ENCODE assay signal across 1 cellular context in the genomic region with DNA sequence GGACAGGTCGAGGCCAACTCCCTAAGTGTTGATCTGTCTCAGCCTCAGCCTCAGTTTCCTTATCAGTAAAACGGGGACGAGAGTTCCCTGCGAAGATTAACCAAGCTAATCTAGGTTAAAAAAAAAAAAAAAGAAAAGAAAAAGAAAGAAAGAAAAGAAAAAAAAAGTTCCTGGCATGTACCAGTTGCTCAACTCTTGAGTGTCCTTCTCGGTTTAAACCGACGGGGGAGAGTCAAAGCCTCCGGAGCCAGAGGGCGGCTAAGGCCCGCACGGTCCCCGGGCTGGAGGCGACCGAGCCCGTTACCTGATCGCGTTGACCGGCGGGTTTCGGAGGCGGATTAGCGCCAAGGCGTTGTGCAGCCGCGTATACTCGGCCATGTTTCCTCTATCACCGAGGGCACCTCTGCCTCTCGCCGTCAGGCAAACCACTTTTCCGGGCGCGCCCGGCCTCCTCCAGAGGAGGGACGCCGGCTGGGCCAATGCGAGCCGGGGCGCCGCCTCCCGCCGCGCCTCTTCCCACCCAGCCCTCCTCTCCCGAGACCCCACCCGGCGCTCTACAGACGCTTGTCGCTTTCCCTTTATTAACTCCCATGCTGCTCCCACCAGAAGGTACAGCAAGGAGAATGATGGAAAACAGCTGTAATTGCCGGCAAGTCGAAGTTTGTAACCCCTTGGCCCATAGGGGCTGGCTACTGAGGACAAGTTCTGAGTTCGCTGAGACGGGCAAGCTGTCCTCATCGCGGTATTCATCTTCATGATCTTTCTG.
TF ChIP-seq lines count a peak whose summit lies in the region.

A gene (minus strand): TSS at position 405 of the 766 bp plus-strand sequence. CDS start 27 bp downstream, at position 378.

TF ChIP-seq in HepG2, 621 proteins besides CTCF, POLR2A, EP300 and RAD21 (continued from another document and continues in another):
- TF ChIP-seq CBX2 (IDR thresholded peaks at IDR 0.05; ENCODE audit: low read depth, low read length) (no peak), CBX2 (CRISPR knock-in tag; IDR thresholded peaks at IDR 0.05; ENCODE audit: low read depth) (no peak), MXD4 (CRISPR knock-in tag; IDR thresholded peaks at IDR 0.05) (peak; percentile 67; the same call in 1 of the 2 replicates), ELF4 (CRISPR knock-in tag; IDR thresholded peaks at IDR 0.05; ENCODE audit: borderline replicate concordance) (no peak), HIVEP1 (CRISPR knock-in tag; IDR thresholded peaks at IDR 0.05) (no peak), ZNF382 (CRISPR knock-in tag; IDR thresholded peaks at IDR 0.05; ENCODE audit: borderline replicate concordance) (no peak), NR2F6 (IDR thresholded peaks at IDR 0.05) (no peak), NR2F6 (CRISPR knock-in tag; IDR thresholded peaks at IDR 0.05) (no peak), ZNF441 (CRISPR knock-in tag; IDR thresholded peaks at IDR 0.05; ENCODE audit: borderline replicate concordance) (peak; percentile 60), HOXA9 (CRISPR knock-in tag; IDR thresholded peaks at IDR 0.05; ENCODE audit: borderline replicate concordance) (no peak), DPF2 (CRISPR knock-in tag; IDR thresholded peaks at IDR 0.05; ENCODE audit: borderline replicate concordance, low read depth) (0 out of 2 replicates have a peak, but pooled peaks have one; percentile 2), MEIS1 (CRISPR knock-in tag; IDR thresholded peaks at IDR 0.05; ENCODE audit: borderline replicate concordance) (peak; percentile 62; the same call in 1 of the 2 replicates), MAF1 (CRISPR knock-in tag; IDR thresholded peaks at IDR 0.05; ENCODE audit: borderline replicate concordance) (0 out of 2 replicates have a peak, but pooled peaks have one; percentile 28), ZFY (CRISPR knock-in tag; IDR thresholded peaks at IDR 0.05) (peak; percentile 72; the same call in 1 of the 2 replicates), MTF2 (CRISPR knock-in tag; IDR thresholded peaks at IDR 0.05; ENCODE audit: borderline replicate concordance) (peak; percentile 49; the same call in 1 of the 2 replicates), ZSCAN21 (CRISPR knock-in tag; IDR thresholded peaks at IDR 0.05; ENCODE audit: borderline replicate concordance) (no peak), NR1H2 (CRISPR knock-in tag; IDR thresholded peaks at IDR 0.05; ENCODE audit: borderline replicate concordance, low read depth) (peak; percentile 70; the same call in 1 of the 2 replicates), PITX1 (CRISPR knock-in tag; IDR thresholded peaks at IDR 0.05) (peak; percentile 60; the same call in 1 of the 2 replicates), ZNF550 (CRISPR knock-in tag; IDR thresholded peaks at IDR 0.05; ENCODE audit: borderline replicate concordance) (no peak), NCOR1 (IDR thresholded peaks at IDR 0.05; ENCODE audit: borderline replicate concordance, low read length) (no peak), RFX3 (CRISPR knock-in tag; IDR thresholded peaks at IDR 0.05) (no peak), ZNF30 (CRISPR knock-in tag; IDR thresholded peaks at IDR 0.05) (no peak), HOXA3 (CRISPR knock-in tag; IDR thresholded peaks at IDR 0.05) (0 out of 2 replicates have a peak, but pooled peaks have one; percentile 48), ZNF292 (CRISPR knock-in tag; IDR thresholded peaks at IDR 0.05; ENCODE audit: borderline replicate concordance, low read depth) (no peak), MXI1 (IDR thresholded peaks at IDR 0.05; ENCODE audit: borderline replicate concordance, low read depth, low read length) (peak; percentile 69; the same call in 1 of the 3 replicates), MTA1 (CRISPR knock-in tag; IDR thresholded peaks at IDR 0.05; ENCODE audit: borderline replicate concordance) (peak; percentile 66; the same call in 1 of the 2 replicates), BHLHE40 (IDR thresholded peaks at IDR 0.05; ENCODE audit: low read length) (no peak), ZFX (CRISPR knock-in tag; IDR thresholded peaks at IDR 0.05; ENCODE audit: low read depth) (peak; percentile 82), KDM5B (CRISPR knock-in tag; IDR thresholded peaks at IDR 0.05; ENCODE audit: borderline replicate concordance) (peak; percentile 82; the same call in 1 of the 2 replicates), HMGA1 (CRISPR knock-in tag; conservative IDR thresholded peaks at IDR 0.05) (no peak), IKZF1 (IDR thresholded peaks at IDR 0.05) (no peak), MIER3 (CRISPR knock-in tag; IDR thresholded peaks at IDR 0.05; ENCODE audit: borderline replicate concordance) (no peak), ZNF205 (CRISPR knock-in tag; IDR thresholded peaks at IDR 0.05) (peak; percentile 74; the same call in 1 of the 2 replicates), ZNF564 (CRISPR knock-in tag; IDR thresholded peaks at IDR 0.05) (no peak), SRSF4 (IDR thresholded peaks at IDR 0.05; ENCODE audit: low read depth, low read length, poor library complexity, severe bottlenecking) (no peak), SRF (IDR thresholded peaks at IDR 0.05; ENCODE audit: low read depth, low read length) (no peak), KLF12 (CRISPR knock-in tag; IDR thresholded peaks at IDR 0.05; ENCODE audit: borderline replicate concordance) (no peak), PHF8 (CRISPR knock-in tag; IDR thresholded peaks at IDR 0.05) (peak; percentile 87), ZNF562 (CRISPR knock-in tag; IDR thresholded peaks at IDR 0.05; ENCODE audit: borderline replicate concordance) (no peak)
- TF ChIP-seq, protein P1, sequence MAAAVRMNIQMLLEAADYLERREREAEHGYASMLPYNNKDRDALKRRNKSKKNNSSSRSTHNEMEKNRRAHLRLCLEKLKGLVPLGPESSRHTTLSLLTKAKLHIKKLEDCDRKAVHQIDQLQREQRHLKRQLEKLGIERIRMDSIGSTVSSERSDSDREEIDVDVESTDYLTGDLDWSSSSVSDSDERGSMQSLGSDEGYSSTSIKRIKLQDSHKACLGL (CRISPR knock-in tag; IDR thresholded peaks at IDR 0.05), result 0 out of 2 replicates have a peak, but pooled peaks have one; percentile 30
- TF ChIP-seq, protein P2, sequence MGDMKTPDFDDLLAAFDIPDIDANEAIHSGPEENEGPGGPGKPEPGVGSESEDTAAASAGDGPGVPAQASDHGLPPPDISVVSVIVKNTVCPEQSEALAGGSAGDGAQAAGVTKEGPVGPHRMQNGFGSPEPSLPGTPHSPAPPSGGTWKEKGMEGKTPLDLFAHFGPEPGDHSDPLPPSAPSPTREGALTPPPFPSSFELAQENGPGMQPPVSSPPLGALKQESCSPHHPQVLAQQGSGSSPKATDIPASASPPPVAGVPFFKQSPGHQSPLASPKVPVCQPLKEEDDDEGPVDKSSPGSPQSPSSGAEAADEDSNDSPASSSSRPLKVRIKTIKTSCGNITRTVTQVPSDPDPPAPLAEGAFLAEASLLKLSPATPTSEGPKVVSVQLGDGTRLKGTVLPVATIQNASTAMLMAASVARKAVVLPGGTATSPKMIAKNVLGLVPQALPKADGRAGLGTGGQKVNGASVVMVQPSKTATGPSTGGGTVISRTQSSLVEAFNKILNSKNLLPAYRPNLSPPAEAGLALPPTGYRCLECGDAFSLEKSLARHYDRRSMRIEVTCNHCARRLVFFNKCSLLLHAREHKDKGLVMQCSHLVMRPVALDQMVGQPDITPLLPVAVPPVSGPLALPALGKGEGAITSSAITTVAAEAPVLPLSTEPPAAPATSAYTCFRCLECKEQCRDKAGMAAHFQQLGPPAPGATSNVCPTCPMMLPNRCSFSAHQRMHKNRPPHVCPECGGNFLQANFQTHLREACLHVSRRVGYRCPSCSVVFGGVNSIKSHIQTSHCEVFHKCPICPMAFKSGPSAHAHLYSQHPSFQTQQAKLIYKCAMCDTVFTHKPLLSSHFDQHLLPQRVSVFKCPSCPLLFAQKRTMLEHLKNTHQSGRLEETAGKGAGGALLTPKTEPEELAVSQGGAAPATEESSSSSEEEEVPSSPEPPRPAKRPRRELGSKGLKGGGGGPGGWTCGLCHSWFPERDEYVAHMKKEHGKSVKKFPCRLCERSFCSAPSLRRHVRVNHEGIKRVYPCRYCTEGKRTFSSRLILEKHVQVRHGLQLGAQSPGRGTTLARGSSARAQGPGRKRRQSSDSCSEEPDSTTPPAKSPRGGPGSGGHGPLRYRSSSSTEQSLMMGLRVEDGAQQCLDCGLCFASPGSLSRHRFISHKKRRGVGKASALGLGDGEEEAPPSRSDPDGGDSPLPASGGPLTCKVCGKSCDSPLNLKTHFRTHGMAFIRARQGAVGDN (CRISPR knock-in tag; IDR thresholded peaks at IDR 0.05), result peak; percentile 88
- TF ChIP-seq, protein P3, sequence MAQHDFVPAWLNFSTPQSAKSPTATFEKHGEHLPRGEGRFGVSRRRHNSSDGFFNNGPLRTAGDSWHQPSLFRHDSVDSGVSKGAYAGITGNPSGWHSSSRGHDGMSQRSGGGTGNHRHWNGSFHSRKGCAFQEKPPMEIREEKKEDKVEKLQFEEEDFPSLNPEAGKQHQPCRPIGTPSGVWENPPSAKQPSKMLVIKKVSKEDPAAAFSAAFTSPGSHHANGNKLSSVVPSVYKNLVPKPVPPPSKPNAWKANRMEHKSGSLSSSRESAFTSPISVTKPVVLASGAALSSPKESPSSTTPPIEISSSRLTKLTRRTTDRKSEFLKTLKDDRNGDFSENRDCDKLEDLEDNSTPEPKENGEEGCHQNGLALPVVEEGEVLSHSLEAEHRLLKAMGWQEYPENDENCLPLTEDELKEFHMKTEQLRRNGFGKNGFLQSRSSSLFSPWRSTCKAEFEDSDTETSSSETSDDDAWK (CRISPR knock-in tag; IDR thresholded peaks at IDR 0.05), result no peak
- TF ChIP-seq, protein P4, sequence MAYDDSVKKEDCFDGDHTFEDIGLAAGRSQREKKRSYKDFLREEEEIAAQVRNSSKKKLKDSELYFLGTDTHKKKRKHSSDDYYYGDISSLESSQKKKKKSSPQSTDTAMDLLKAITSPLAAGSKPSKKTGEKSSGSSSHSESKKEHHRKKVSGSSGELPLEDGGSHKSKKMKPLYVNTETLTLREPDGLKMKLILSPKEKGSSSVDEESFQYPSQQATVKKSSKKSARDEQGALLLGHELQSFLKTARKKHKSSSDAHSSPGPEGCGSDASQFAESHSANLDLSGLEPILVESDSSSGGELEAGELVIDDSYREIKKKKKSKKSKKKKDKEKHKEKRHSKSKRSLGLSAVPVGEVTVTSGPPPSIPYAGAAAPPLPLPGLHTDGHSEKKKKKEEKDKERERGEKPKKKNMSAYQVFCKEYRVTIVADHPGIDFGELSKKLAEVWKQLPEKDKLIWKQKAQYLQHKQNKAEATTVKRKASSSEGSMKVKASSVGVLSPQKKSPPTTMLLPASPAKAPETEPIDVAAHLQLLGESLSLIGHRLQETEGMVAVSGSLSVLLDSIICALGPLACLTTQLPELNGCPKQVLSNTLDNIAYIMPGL (CRISPR knock-in tag; IDR thresholded peaks at IDR 0.05; ENCODE audit: borderline replicate concordance in 1 of 2, low read depth in 1 of 2), result peak; percentile 36 to 82; a peak in 3 of 4 replicates
- TF ChIP-seq, protein P5, sequence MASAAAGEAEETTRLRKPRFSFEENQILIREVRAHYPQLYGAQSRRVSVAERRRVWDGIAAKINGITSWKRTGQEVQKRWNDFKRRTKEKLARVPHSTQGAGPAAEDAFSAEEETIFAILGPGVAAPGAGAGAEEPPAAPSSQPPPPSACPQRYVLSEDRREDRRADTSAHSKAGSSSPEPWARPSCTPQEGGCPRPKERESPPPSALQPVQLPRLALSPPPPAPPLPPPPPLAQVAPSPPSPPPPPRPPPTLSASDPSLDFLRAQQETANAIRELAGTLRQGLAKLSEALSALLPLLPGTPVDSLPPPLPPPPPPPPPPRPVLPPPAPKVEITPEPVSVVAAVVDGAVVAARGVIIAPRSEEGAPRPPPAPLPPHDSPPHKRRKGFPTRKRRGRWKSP (CRISPR knock-in tag; IDR thresholded peaks at IDR 0.05), result peak; percentile 84; the same call in 1 of the 2 replicates
- TF ChIP-seq, protein P6, sequence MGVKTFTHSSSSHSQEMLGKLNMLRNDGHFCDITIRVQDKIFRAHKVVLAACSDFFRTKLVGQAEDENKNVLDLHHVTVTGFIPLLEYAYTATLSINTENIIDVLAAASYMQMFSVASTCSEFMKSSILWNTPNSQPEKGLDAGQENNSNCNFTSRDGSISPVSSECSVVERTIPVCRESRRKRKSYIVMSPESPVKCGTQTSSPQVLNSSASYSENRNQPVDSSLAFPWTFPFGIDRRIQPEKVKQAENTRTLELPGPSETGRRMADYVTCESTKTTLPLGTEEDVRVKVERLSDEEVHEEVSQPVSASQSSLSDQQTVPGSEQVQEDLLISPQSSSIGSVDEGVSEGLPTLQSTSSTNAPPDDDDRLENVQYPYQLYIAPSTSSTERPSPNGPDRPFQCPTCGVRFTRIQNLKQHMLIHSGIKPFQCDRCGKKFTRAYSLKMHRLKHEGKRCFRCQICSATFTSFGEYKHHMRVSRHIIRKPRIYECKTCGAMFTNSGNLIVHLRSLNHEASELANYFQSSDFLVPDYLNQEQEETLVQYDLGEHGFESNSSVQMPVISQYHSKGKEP (CRISPR knock-in tag; IDR thresholded peaks at IDR 0.05), result no peak
- TF ChIP-seq, protein P7, sequence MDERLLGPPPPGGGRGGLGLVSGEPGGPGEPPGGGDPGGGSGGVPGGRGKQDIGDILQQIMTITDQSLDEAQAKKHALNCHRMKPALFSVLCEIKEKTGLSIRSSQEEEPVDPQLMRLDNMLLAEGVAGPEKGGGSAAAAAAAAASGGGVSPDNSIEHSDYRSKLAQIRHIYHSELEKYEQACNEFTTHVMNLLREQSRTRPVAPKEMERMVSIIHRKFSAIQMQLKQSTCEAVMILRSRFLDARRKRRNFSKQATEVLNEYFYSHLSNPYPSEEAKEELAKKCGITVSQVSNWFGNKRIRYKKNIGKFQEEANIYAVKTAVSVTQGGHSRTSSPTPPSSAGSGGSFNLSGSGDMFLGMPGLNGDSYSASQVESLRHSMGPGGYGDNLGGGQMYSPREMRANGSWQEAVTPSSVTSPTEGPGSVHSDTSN (CRISPR knock-in tag; IDR thresholded peaks at IDR 0.05), result no peak
